12 cellular contexts compared by ENCODE assay signal in genomic region chr12:15880721-15881120, GRCh38. TPM values are rescaled to one million over a fixed set of nuclear protein-coding genes. Genes with fewer than 3 reads are reported as not detected.
DNase-seq lines count a peak whose midpoint lies in the region; ATAC-seq and TF ChIP-seq lines count a peak whose summit lies in the region.
"Had no signal": no experiment of that assay in that cellular context is flagged by ENCODE, and none has a peak within 500 bp of the region (broad histone marks: within the 10 kb centered on the region; RNA-seq: fewer than 3 reads in every experiment).

No MANE protein-coding gene starts in this region.

- H3K56ac ChIP-seq in mesendoderm (ENCODE audit: low read length) = no peak overlapping the region

- H2BK5ac ChIP-seq in mesendoderm (ENCODE audit: low read length) = no peak overlapping the region

- H3K27me3 Mint-ChIP-seq in WTC11 (ENCODE audit: low read depth) = no peaks in the 10 kb centered on the region
- no peaks in the 10 kb centered on the region for H3K27me3 Mint-ChIP-seq in naive B cell

- no peak overlapping the region for H3K18ac ChIP-seq in mesendoderm (ENCODE audit: low read length)

- peaks cover 33% of the 10 kb centered on the region for H4K20me1 ChIP-seq in Loucy (ENCODE audit: insufficient read depth, low read length, poor library complexity, severe bottlenecking)

- peaks cover 35% of the 10 kb centered on the region for H3K79me2 ChIP-seq in Loucy (ENCODE audit: insufficient read depth, low read length)
- H3K79me2 ChIP-seq in mesendoderm (ENCODE audit: control insufficient read depth, insufficient read depth, low read length) = peaks cover 30% of the 10 kb centered on the region

- H3K4me3 ChIP-seq in Loucy (ENCODE audit: low read length, poor library complexity, severe bottlenecking) (peak overlapping the region; percentile 98), mesendoderm (ENCODE audit: low read length) (no peak overlapping the region)

- H3K9me3 Mint-ChIP-seq in WTC11 = peaks cover 9% of the 10 kb centered on the region
- H3K9me3 Mint-ChIP-seq in naive B cell = no peaks in the 10 kb centered on the region

- H4K8ac ChIP-seq in mesendoderm (ENCODE audit: low read depth, low read length) = no peak overlapping the region

- POLR2A ChIA-PET in WTC11 (lab: Charles Lee) = no interaction called here

- no peak for ATAC-seq in WTC11
- ATAC-seq in naive B cell (ENCODE audit: low read depth in 2 of 2) = no peak

- no peak overlapping the region for H2BK120ac ChIP-seq in mesendoderm (ENCODE audit: low read depth, low read length)

- peaks cover 19% of the 10 kb centered on the region for H3K4me1 ChIP-seq in Loucy (ENCODE audit: insufficient read depth, low read length, poor library complexity, severe bottlenecking)
- H3K4me1 ChIP-seq in mesendoderm (ENCODE audit: control insufficient read depth, low read depth, low read length) = no peaks in the 10 kb centered on the region

- TF ChIP-seq CTCF in Loucy (conservative IDR thresholded peaks at IDR 0.05; ENCODE audit: low read length) (no peak), WTC11 (IDR thresholded peaks at IDR 0.05) (no peak)

- WGBS in mesendoderm (ENCODE audit: extremely low coverage, insufficient coverage, low lambda C conversion rate) = no CpG with 5 or more reads among the region's 3 CpGs

- H3K4me3 Mint-ChIP-seq in WTC11 = peak overlapping the region; percentile 94
- peak overlapping the region in 7 of 8 donors; percentile 15 to 95 (median 50) for H3K4me3 Mint-ChIP-seq in naive B cell

- H3K36me3 Mint-ChIP-seq in WTC11 (peaks cover 19% of the 10 kb centered on the region), naive B cell (no peaks in the 10 kb centered on the region)

- H3K27me3 ChIP-seq in Loucy (ENCODE audit: insufficient read depth, low read length, poor library complexity, severe bottlenecking) (no peaks in the 10 kb centered on the region), mesendoderm (ENCODE audit: insufficient read depth, low read length, poor library complexity) (no peaks in the 10 kb centered on the region)

- no peak overlapping the region for H2AK5ac ChIP-seq in mesendoderm (ENCODE audit: low read length)

- CTCF ChIA-PET in WTC11 (lab: Charles Lee) = no interaction called here

- H3K9ac ChIP-seq in Loucy (ENCODE audit: low read depth, low read length, poor library complexity, severe bottlenecking) (no peak overlapping the region), mesendoderm (ENCODE audit: low read length) (no peak overlapping the region)

- no peaks in the 10 kb centered on the region for H3K9me3 ChIP-seq in Loucy (ENCODE audit: insufficient read depth, low read depth, low read length)

- no peaks in the 10 kb centered on the region for H3F3A ChIP-seq in Loucy (ENCODE audit: low read depth)

- peaks cover 2% of the 10 kb centered on the region for H3K79me1 ChIP-seq in mesendoderm (ENCODE audit: low read length)

- no peak overlapping the region for H3K23ac ChIP-seq in mesendoderm (ENCODE audit: low read length)

- no peaks in the 10 kb centered on the region for H3K36me3 ChIP-seq in Loucy (ENCODE audit: insufficient read depth, low read length)
- no peaks in the 10 kb centered on the region for H3K36me3 ChIP-seq in mesendoderm (ENCODE audit: control insufficient read depth, insufficient read depth, low read length)

- no peak overlapping the region for H3K4ac ChIP-seq in mesendoderm (ENCODE audit: low read depth, low read length)

- no peak overlapping the region for H2AFZ ChIP-seq in Loucy (ENCODE audit: low read length)

- peak; percentile 18 for DNase-seq in NCI-H1436 (lab: John Stamatoyannopoulos, UW)
- no peak for DNase-seq in NCI-H1436 treated with DMSO at 0.1 percent for 48 hours (lab: John Stamatoyannopoulos, UW)
- no peak for DNase-seq in WTC11 (ENCODE audit: low spot score)
- no peak for DNase-seq in naive B cell
- no peak for DNase-seq in mesendoderm
- DNase-seq in stimulated activated CD4-positive, alpha-beta T cell treated with anti-CD3 and anti-CD28 coated beads, Interleukin-12 subunit alpha, Interleukin-12 subunit beta, amount 100 ng/mL, for 4 hours = no peak
- DNase-seq in OCI-M1 (lab: John Stamatoyannopoulos, UW) = no peak
- DNase-seq: activated CD4-positive, alpha-beta T cell treated with anti-CD3 and anti-CD28 coated beads for 4 hours; GDM1; MV-4-11; stimulated activated CD4-positive, alpha-beta T cell treated with anti-CD3 and anti-CD28 coated beads, Interleukin-1b, Interleukin-23, amount 100 ng/mL, for 48 hours had no signal

- no peak overlapping the region for H2BK15ac ChIP-seq in mesendoderm (replicated peaks; ENCODE audit: low read depth)

- no peak overlapping the region for H3K27ac ChIP-seq in mesendoderm (ENCODE audit: low read depth, low read length)

- H4K5ac ChIP-seq in mesendoderm (ENCODE audit: low read length) = no peak overlapping the region

- H3K4me2 ChIP-seq in Loucy (ENCODE audit: low read depth, low read length, poor library complexity, severe bottlenecking) (peak overlapping the region; percentile 89), mesendoderm (ENCODE audit: low read length) (no peak overlapping the region)

- H3K27ac Mint-ChIP-seq in WTC11 = peak overlapping the region; percentile 51
- peak overlapping the region; percentile 56 to 100 (median 98) for H3K27ac Mint-ChIP-seq in naive B cell

- H3K4me1 Mint-ChIP-seq in WTC11 = peaks cover 36% of the 10 kb centered on the region
- H3K4me1 Mint-ChIP-seq in naive B cell = peaks cover 17 to 44% (median 28%) of the 10 kb centered on the region in 3 donors

- no peaks in the 10 kb centered on the region for H3K9me2 ChIP-seq in Loucy (replicated peaks; ENCODE audit: low read depth, low read length)

TF ChIP-seq in WTC11, 78 proteins besides CTCF, POLR2A, EP300 and RAD21 (continues in another document):
- TF ChIP-seq IRF1 (CRISPR knock-in tag; IDR thresholded peaks at IDR 0.05) (no peak), RELA (CRISPR knock-in tag; IDR thresholded peaks at IDR 0.05; ENCODE audit: borderline replicate concordance) (no peak), CDX4 (CRISPR knock-in tag; IDR thresholded peaks at IDR 0.05; ENCODE audit: borderline replicate concordance) (peak; percentile 31; the same call in 1 of the 2 replicates), ZNF512 (CRISPR knock-in tag; IDR thresholded peaks at IDR 0.05; ENCODE audit: borderline replicate concordance) (no peak), ZNF396 (CRISPR knock-in tag; IDR thresholded peaks at IDR 0.05; ENCODE audit: borderline replicate concordance) (no peak)
- TF ChIP-seq, protein P1, sequence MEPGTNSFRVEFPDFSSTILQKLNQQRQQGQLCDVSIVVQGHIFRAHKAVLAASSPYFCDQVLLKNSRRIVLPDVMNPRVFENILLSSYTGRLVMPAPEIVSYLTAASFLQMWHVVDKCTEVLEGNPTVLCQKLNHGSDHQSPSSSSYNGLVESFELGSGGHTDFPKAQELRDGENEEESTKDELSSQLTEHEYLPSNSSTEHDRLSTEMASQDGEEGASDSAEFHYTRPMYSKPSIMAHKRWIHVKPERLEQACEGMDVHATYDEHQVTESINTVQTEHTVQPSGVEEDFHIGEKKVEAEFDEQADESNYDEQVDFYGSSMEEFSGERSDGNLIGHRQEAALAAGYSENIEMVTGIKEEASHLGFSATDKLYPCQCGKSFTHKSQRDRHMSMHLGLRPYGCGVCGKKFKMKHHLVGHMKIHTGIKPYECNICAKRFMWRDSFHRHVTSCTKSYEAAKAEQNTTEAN (CRISPR knock-in tag; IDR thresholded peaks at IDR 0.05) = no peak
- TF ChIP-seq, protein P2, sequence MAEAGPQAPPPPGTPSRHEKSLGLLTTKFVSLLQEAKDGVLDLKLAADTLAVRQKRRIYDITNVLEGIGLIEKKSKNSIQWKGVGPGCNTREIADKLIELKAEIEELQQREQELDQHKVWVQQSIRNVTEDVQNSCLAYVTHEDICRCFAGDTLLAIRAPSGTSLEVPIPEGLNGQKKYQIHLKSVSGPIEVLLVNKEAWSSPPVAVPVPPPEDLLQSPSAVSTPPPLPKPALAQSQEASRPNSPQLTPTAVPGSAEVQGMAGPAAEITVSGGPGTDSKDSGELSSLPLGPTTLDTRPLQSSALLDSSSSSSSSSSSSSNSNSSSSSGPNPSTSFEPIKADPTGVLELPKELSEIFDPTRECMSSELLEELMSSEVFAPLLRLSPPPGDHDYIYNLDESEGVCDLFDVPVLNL (CRISPR knock-in tag; IDR thresholded peaks at IDR 0.05; ENCODE audit: borderline replicate concordance, low read depth) = no peak

RNA-seq across cellular contexts. Expression of gene STRAP, which starts 1.5 kb away (rescaled TPM):
- total RNA-seq in WTC11 (2021) = 196 to 221 TPM (median 201 TPM) in 3 replicates
- polyA plus RNA-seq in naive B cell (ENCODE audit: low read depth in 6 of 6) = 100 to 1,000 TPM in 3 of 6 donors, 10 to 100 TPM in 3; 87.8 to 164 (median 101) TPM
- polyA plus RNA-seq in mesendoderm (2013, experiment 1 of 2) = 286 TPM
- 280 TPM for polyA plus RNA-seq in mesendoderm (2013, experiment 2 of 2)

RNA-seq across cellular contexts. Expression of gene DERA, which starts 30.4 kb away (rescaled TPM):
- total RNA-seq in WTC11 (2021) = 21.2 to 23.7 TPM (median 22.4 TPM) in 3 replicates
- 10 to 100 TPM; 40.4 to 51.5 (median 46.9) TPM for polyA plus RNA-seq in naive B cell (ENCODE audit: low read depth in 6 of 6)
- polyA plus RNA-seq in mesendoderm (2013, experiment 1 of 2) = 10.9 TPM
- polyA plus RNA-seq in mesendoderm (2013, experiment 2 of 2) = 11.4 TPM
